33 cellular contexts compared by ENCODE assay signal in genomic region chr14:50946234-50946935, GRCh38. TPM values are rescaled to one million over a fixed set of nuclear protein-coding genes. Genes with fewer than 3 reads are reported as not detected.
"Had no signal": no experiment of that assay in that cellular context is flagged by ENCODE, and none has a peak within 500 bp of the region (broad histone marks: within the 10 kb centered on the region; RNA-seq: fewer than 3 reads in every experiment).

No MANE protein-coding gene starts in this region.

- H3K4me3 ChIP-seq: adrenal gland, MG63, Peyer's patch had no signal

- H3K27ac ChIP-seq: Peyer's patch, VCaP had no signal

- H3K27ac Mint-ChIP-seq: activated B cell treated with CpG ODN at 0.5 μM for 24 hours; activated CD4-positive, alpha-beta memory T cell treated with anti-CD3 and anti-CD28 coated beads for 36 hours; activated naive CD4-positive, alpha-beta T cell treated with anti-CD3 and anti-CD28 coated beads for 36 hours; activated naive CD4-positive, alpha-beta T cell treated with anti-CD3 and anti-CD28 coated beads, Interleukin-2, amount 50 U/mL, for 72 hours; activated T-helper 1 cell treated with anti-CD3 and anti-CD28 coated beads, Interleukin-12 subunit alpha, Interleukin-12 subunit beta, Interleukin-2, Interleukin-4 antibody, amounts not matched to agents 30 ng/mL and 10 ng/mL and 1 ng/mL, durations not matched to agents 14 hours and 24 hours and 36 hours had no signal

- ATAC-seq: activated naive CD4-positive, alpha-beta T cell treated with anti-CD3 and anti-CD28 coated beads, Interleukin-2, amount 50 U/mL, for 72 hours; activated T-cell treated with anti-CD3 and anti-CD28 coated beads, Interleukin-2, amount 50 U/mL, for 4 hours; PC-3 had no signal

- DNase-seq: activated B cell treated with CpG ODN at 0.5 μM for 24 hours; activated CD4-positive, alpha-beta memory T cell treated with anti-CD3 and anti-CD28 coated beads for 36 hours; activated CD4-positive, alpha-beta T cell treated with anti-CD3 and anti-CD28 coated beads for 4 hours; activated CD4-positive, alpha-beta T cell treated with anti-CD3 and anti-CD28 coated beads, Interleukin-2, amount 50 U/mL, for 1 hour; activated CD4-positive, CD25-positive, alpha-beta regulatory T cell treated with anti-CD3 and anti-CD28 coated beads, Interleukin-2, amount 50 U/mL, for 72 hours; activated CD8-positive, alpha-beta memory T cell treated with anti-CD3 and anti-CD28 coated beads, Interleukin-2, amount 50 U/mL, for 4 hours; activated gamma-delta T cell treated with Interleukin-2 at 50 U/mL for 16 hours; activated naive CD4-positive, alpha-beta T cell treated with anti-CD3 and anti-CD28 coated beads for 36 hours; activated T-cell treated with anti-CD3 and anti-CD28 coated beads for 4 hours; activated T-cell treated with anti-CD3 and anti-CD28 coated beads, Interleukin-2, amount 50 U/mL, for 4 hours; adrenal gland; central memory CD4-positive, alpha-beta T cell; MG63; NCI-H1048; NCI-H1105 treated with DMSO at 0.1 percent for 48 hours; NCI-H1436; NCI-H1694; NCI-H2029; NCI-H345; NCI-H510A; NCI-H526; NCI-H748 treated with DMSO at 0.1 percent for 48 hours; NK-92 treated with Interleukin-12 subunit alpha and Interleukin-12 subunit beta, amount 100 ng/mL, for 24 hours; PC-3; Peyer's patch; Right ventricle myocardium superior; SW 1271; T-helper 1 cell; T-helper 2 cell; T-helper 9 cell had no signal

- H3K36me3 ChIP-seq: adrenal gland, MG63, Peyer's patch had no signal

- H3K9me3 Mint-ChIP-seq: activated B cell treated with CpG ODN at 0.5 μM for 24 hours; activated CD4-positive, alpha-beta memory T cell treated with anti-CD3 and anti-CD28 coated beads for 36 hours; activated naive CD4-positive, alpha-beta T cell treated with anti-CD3 and anti-CD28 coated beads for 36 hours; activated naive CD4-positive, alpha-beta T cell treated with anti-CD3 and anti-CD28 coated beads, Interleukin-2, amount 50 U/mL, for 72 hours; activated T-cell treated with anti-CD3 and anti-CD28 coated beads, Interleukin-2, amount 50 U/mL, for 4 hours; activated T-helper 1 cell treated with anti-CD3 and anti-CD28 coated beads, Interleukin-12 subunit alpha, Interleukin-12 subunit beta, Interleukin-2, Interleukin-4 antibody, amounts not matched to agents 30 ng/mL and 10 ng/mL and 1 ng/mL, durations not matched to agents 14 hours and 24 hours and 36 hours had no signal

- H3K4me3 Mint-ChIP-seq: activated B cell treated with CpG ODN at 0.5 μM for 24 hours; activated CD4-positive, alpha-beta memory T cell treated with anti-CD3 and anti-CD28 coated beads for 36 hours; activated naive CD4-positive, alpha-beta T cell treated with anti-CD3 and anti-CD28 coated beads for 36 hours; activated T-cell treated with anti-CD3 and anti-CD28 coated beads, Interleukin-2, amount 50 U/mL, for 4 hours; activated T-helper 1 cell treated with anti-CD3 and anti-CD28 coated beads, Interleukin-12 subunit alpha, Interleukin-12 subunit beta, Interleukin-2, Interleukin-4 antibody, amounts not matched to agents 30 ng/mL and 10 ng/mL and 1 ng/mL, durations not matched to agents 14 hours and 24 hours and 36 hours had no signal

- H3K36me3 Mint-ChIP-seq: activated CD4-positive, alpha-beta memory T cell treated with anti-CD3 and anti-CD28 coated beads for 36 hours had no signal

- H3K9me3 ChIP-seq: adrenal gland, MG63, Peyer's patch had no signal

- H3K27me3 ChIP-seq: adrenal gland, MG63, Peyer's patch had no signal

RNA-seq across cellular contexts. Expression of gene PYGL, which starts 2.1 kb away (rescaled TPM):
- total RNA-seq: activated B cell treated with CpG ODN at 0.5 μM for 24 hours had no signal
